In genomic region chr13:97432917-97433726, GRCh38 we compare ENCODE assay signal across 8 cellular contexts. TPM values are rescaled to one million over a fixed set of nuclear protein-coding genes. Genes with fewer than 3 reads are reported as not detected.
A peak's percentile ranks its signal among the peaks of the same experiment; 100 is the strongest.
DNase-seq lines count a peak whose midpoint lies in the region; ATAC-seq and TF ChIP-seq lines count a peak whose summit lies in the region.

No MANE protein-coding gene starts in this region.

- H3K4me1 ChIP-seq in KMS-11 (ENCODE audit: low read depth, poor library complexity, severe bottlenecking) (peaks cover 9% of the 10 kb centered on the region), Panc1 (ENCODE audit: control insufficient read depth, insufficient read depth, low read length) (peaks cover 21% of the 10 kb centered on the region; the same call in 1 of the 2 replicates), mucosa of stomach (ENCODE audit: control insufficient read depth, insufficient read depth, low read length) (no peaks in the 10 kb centered on the region)

- TF ChIP-seq CTCF in KMS-11 (conservative IDR thresholded peaks at IDR 0.05; ENCODE audit: low read depth, low read length) (no peak), Panc1 (IDR thresholded peaks at IDR 0.05) (no peak)

- peaks cover 1 to 2% of the 10 kb centered on the region in 2 donors for H3K36me3 Mint-ChIP-seq in activated T-cell treated with anti-CD3 and anti-CD28 coated beads, Interleukin-2, amount 50 U/mL, for 72 hours (ENCODE audit: insufficient read depth in 2 of 2)

- H3K27ac Mint-ChIP-seq in activated T-cell treated with anti-CD3 and anti-CD28 coated beads, Interleukin-2, amount 50 U/mL, for 72 hours: peak overlapping the region; percentile 95

- intact Hi-C loops in Panc1 (cut with micrococcal nuclease; ENCODE audit: unreplicated experiment): no loop called here

- peaks cover 26% of the 10 kb centered on the region for H3K4me1 Mint-ChIP-seq in activated T-cell treated with anti-CD3 and anti-CD28 coated beads, Interleukin-2, amount 50 U/mL, for 72 hours (ENCODE audit: low read depth)

- H2AFZ ChIP-seq in KMS-11 (ENCODE audit: low read depth): peak overlapping the region; percentile 81

- no peaks in the 10 kb centered on the region for H3K27me3 ChIP-seq in KMS-11 (ENCODE audit: insufficient read depth, low read depth)
- no peaks in the 10 kb centered on the region for H3K27me3 ChIP-seq in Panc1 (ENCODE audit: control insufficient read depth, insufficient read depth, low read length)
- H3K27me3 ChIP-seq in mucosa of stomach (ENCODE audit: control insufficient read depth, insufficient read depth, low read length): no peaks in the 10 kb centered on the region

- H3K9ac ChIP-seq in KMS-11 (peak overlapping the region; percentile 83), mucosa of stomach (ENCODE audit: low read length) (peak overlapping the region; percentile 99)

- H3K4me3 Mint-ChIP-seq in activated T-cell treated with anti-CD3 and anti-CD28 coated beads, Interleukin-2, amount 50 U/mL, for 72 hours: peak overlapping the region; percentile 87 to 91

- H3K27ac ChIP-seq in KMS-11 (peak overlapping the region; percentile 93), Panc1 (ENCODE audit: low read length) (peak overlapping the region; percentile 92)

- H3K9me3 Mint-ChIP-seq in activated T-cell treated with anti-CD3 and anti-CD28 coated beads, Interleukin-2, amount 50 U/mL, for 72 hours: no peaks in the 10 kb centered on the region

- in situ Hi-C loops in Panc1 (cut with HindIII; ENCODE audit: low pct_unique_long_range_greater_than_20kb, low sequenced_read_pairs): no loop called here

- H3K27me3 Mint-ChIP-seq in activated T-cell treated with anti-CD3 and anti-CD28 coated beads, Interleukin-2, amount 50 U/mL, for 72 hours (ENCODE audit: low read depth): peaks cover 19% of the 10 kb centered on the region

- H3K9me3 ChIP-seq in Panc1 (ENCODE audit: control insufficient read depth, insufficient read depth, low read depth, low read length) (no peaks in the 10 kb centered on the region), mucosa of stomach (ENCODE audit: control insufficient read depth, low read length) (no peaks in the 10 kb centered on the region)

- H3K79me2 ChIP-seq in KMS-11 (ENCODE audit: insufficient read depth, low read depth): peaks cover 25% of the 10 kb centered on the region; the same call in 1 of the 2 replicates

- DNase-seq in DMS79 (lab: John Stamatoyannopoulos, UW) (peak; percentile 100), Panc1 (ENCODE audit: low read depth, low spot score) (peak; percentile 97)
- DNase-seq in activated T-cell treated with anti-CD3 and anti-CD28 coated beads, Interleukin-2, amount 50 U/mL, for 72 hours: peak; percentile 98 to 99
- DNase-seq in stimulated activated CD8-positive, alpha-beta memory T cell treated with anti-CD3 and anti-CD28 coated beads, Interleukin-4, amount 100 ng/mL, for 48 hours: peak; percentile 99

- H3K4me2 ChIP-seq in KMS-11: peak overlapping the region; percentile 52; the same call in 1 of the 2 replicates

- H3K4me3 ChIP-seq in KMS-11 (IDR thresholded peaks at IDR 0.05; ENCODE audit: insufficient read depth, low read depth, low read length): no peak overlapping the region
- H3K4me3 ChIP-seq in Panc1 (ENCODE audit: low read depth in 2 of 2, low read length in 2 of 2): peak overlapping the region; percentile 71 to 92
- peak overlapping the region; percentile 93 for H3K4me3 ChIP-seq in mucosa of stomach (ENCODE audit: low read length)

- POLR2A ChIA-PET in Panc1 (lab: Charles Lee): interaction anchor here (0.6 kb wide), 3 partner anchors 36 to 191 kb away, joined by 3 to 9 read pairs (median 5); no protein-coding TSS in a partner anchor

- no peaks in the 10 kb centered on the region for H4K20me1 ChIP-seq in KMS-11 (ENCODE audit: insufficient read depth)

- H3K36me3 ChIP-seq in KMS-11 (ENCODE audit: insufficient read depth) (no peaks in the 10 kb centered on the region), Panc1 (ENCODE audit: control insufficient read depth, insufficient read depth, low read length) (no peaks in the 10 kb centered on the region), mucosa of stomach (ENCODE audit: control insufficient read depth, insufficient read depth, low read length) (no peaks in the 10 kb centered on the region)

- CTCF ChIA-PET in Panc1 (lab: Charles Lee): interaction anchor here (0.8 kb wide), 1 partner anchor 89 kb away, joined by 4 read pairs; no protein-coding TSS in a partner anchor

- ATAC-seq in GM21786 (IDR thresholded peaks at IDR 0.05; ENCODE audit: unreplicated experiment) (peak; percentile 77), Panc1 (peak; percentile 88), esophagus mucosa (peak; percentile 96)
- ATAC-seq in activated T-cell treated with anti-CD3 and anti-CD28 coated beads, Interleukin-2, amount 50 U/mL, for 72 hours (replicated peaks in 1 of 2): peak; percentile 82 to 83

- BruUV-seq in Panc1 (replicated peaks; lab: Mats Ljungman, UMichigan): no TSS peak

RNA-seq across cellular contexts. Expression of gene RAP2A, which starts 0.8 kb away (rescaled TPM):
- total RNA-seq in Panc1 (2021; ENCODE audit: unreplicated experiment): 44.3 TPM
- polyA plus RNA-seq in Panc1 (2012; ENCODE audit: insufficient read length): 28.6 TPM
- total RNA-seq in activated T-cell treated with anti-CD3 and anti-CD28 coated beads, Interleukin-2, amount 50 U/mL, for 72 hours: 10 to 100 TPM; 24.9 to 33.5 TPM
- 43.8 TPM for total RNA-seq in esophagus mucosa
